ENCODE assay signal across 9 cellular contexts in the genomic region with DNA sequence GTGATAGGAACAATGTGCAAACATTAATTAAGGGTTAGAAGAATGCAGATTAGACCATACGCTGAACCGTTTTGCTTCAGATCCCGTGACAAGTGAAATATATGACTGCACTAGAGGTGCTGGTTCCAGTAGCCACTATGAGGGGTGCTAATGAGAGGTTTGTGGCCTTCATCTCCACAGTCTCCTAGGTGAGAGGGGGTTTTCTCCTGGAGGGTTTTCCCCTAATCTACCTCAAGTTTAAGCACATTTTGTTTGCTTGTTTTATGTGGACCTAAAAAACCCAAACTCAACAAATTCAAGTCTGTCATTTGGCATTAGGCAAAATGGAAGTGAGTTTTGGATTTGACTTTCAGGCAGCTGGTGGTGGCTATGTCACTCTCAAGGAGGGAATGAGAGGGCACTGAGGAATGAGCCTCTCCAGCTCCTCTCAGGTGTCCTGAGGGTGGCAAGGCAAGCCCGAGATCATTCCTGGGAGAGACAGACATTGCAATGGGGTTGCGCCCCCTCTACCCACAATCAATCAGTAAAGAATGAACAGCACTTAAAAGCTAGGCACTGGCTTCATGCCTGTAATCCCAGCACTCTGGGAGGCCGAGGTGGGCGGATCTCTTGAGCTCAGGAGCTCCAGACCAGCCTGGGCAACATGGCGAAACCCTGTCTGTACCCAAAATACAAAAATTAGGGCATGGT. TPM values are rescaled to one million over a fixed set of nuclear protein-coding genes. Genes with fewer than 3 reads are reported as not detected.
DNase-seq lines count a peak whose midpoint lies in the region; ATAC-seq and TF ChIP-seq lines count a peak whose summit lies in the region.
"Had no signal": no experiment of that assay in that cellular context is flagged by ENCODE, and none has a peak within 500 bp of the region (broad histone marks: within the 10 kb centered on the region; RNA-seq: fewer than 3 reads in every experiment).

No MANE protein-coding gene starts in this region.

- H2AFZ ChIP-seq in parathyroid adenoma: no peak overlapping the region

- H3K4me1 ChIP-seq in BLaER1: peaks cover 19% of the 10 kb centered on the region
- H3K4me1 ChIP-seq in body of pancreas: peaks cover 16% of the 10 kb centered on the region
- H3K4me1 ChIP-seq in parathyroid adenoma: peaks cover 2% of the 10 kb centered on the region

- no peaks in the 10 kb centered on the region for H3K9me3 ChIP-seq in BLaER1
- H3K9me3 ChIP-seq in body of pancreas: no peaks in the 10 kb centered on the region
- no peaks in the 10 kb centered on the region for H3K9me3 ChIP-seq in parathyroid adenoma (ENCODE audit: control insufficient read depth, low read length)

- ATAC-seq in body of pancreas: no peak
- no peak for ATAC-seq in HG03520 (IDR thresholded peaks at IDR 0.05; ENCODE audit: unreplicated experiment)

- WGBS in body of pancreas, 2 donors: 63 to 70% methylated on average over 7 to 8 of the region's 8 CpGs

- H3K9ac ChIP-seq in BLaER1 (peak overlapping the region; percentile 84; the same call in 1 of the 2 replicates), parathyroid adenoma (no peak overlapping the region)

- H3K27ac ChIP-seq in BLaER1 (no peak overlapping the region; the same call in 1 of the 2 replicates), body of pancreas (peak overlapping the region in 3 of 4 donors; percentile 93 to 98 (median 97)), parathyroid adenoma (peak overlapping the region; percentile 100)

- H3K36me3 ChIP-seq in BLaER1 (no peaks in the 10 kb centered on the region), body of pancreas (replicated peaks in 1 of 2; ENCODE audit: insufficient read depth in 1 of 2, low read depth in 2 of 2) (no peaks in the 10 kb centered on the region), parathyroid adenoma (ENCODE audit: control insufficient read depth, insufficient read depth, low read length) (no peaks in the 10 kb centered on the region)

- intact Hi-C loops in body of pancreas (cut with DNase I): loop anchor here (5.0 kb wide), 1 partner anchor 191 kb away; no protein-coding TSS in a partner anchor

- no peak for DNase-seq in Jurkat, Clone E6-1 (ENCODE audit: low read depth, low spot score)
- no peak for DNase-seq in body of pancreas
- DNase-seq in DMS153 treated with DMSO at 0.1 percent for 48 hours (lab: John Stamatoyannopoulos, UW; ENCODE audit: unreplicated experiment): no peak
- no peak for DNase-seq in DMS79 treated with DMSO at 0.1 percent for 48 hours (lab: John Stamatoyannopoulos, UW)
- no peak for DNase-seq in foreskin melanocyte

- H3K4me2 ChIP-seq in BLaER1 (peak overlapping the region; percentile 93), parathyroid adenoma (ENCODE audit: low read length) (peak overlapping the region; percentile 78)

- H4K20me1 ChIP-seq in BLaER1: no peaks in the 10 kb centered on the region

- TF ChIP-seq POLR2A in body of pancreas (IDR thresholded peaks at IDR 0.05): no peak

- TF ChIP-seq CTCF in body of pancreas (IDR thresholded peaks at IDR 0.05): no peak
- TF ChIP-seq CTCF in parathyroid adenoma (IDR thresholded peaks at IDR 0.05): no peak

- H3K4me3 ChIP-seq in BLaER1: peak overlapping the region; percentile 74
- peak overlapping the region; percentile 65 for H3K4me3 ChIP-seq in Jurkat, Clone E6-1 (ENCODE audit: low read length)
- no peak overlapping the region for H3K4me3 ChIP-seq in body of pancreas
- H3K4me3 ChIP-seq in parathyroid adenoma (ENCODE audit: low read depth, low read length): no peak overlapping the region

- H3K27me3 ChIP-seq in BLaER1 (no peaks in the 10 kb centered on the region), body of pancreas (no peaks in the 10 kb centered on the region), parathyroid adenoma (ENCODE audit: control insufficient read depth, insufficient read depth, low read length) (no peaks in the 10 kb centered on the region)

- no peaks in the 10 kb centered on the region for H3K79me2 ChIP-seq in parathyroid adenoma

RNA-seq across cellular contexts. Expression of a gene that starts 13.9 kb away (rescaled TPM):
- polyA plus RNA-seq in Jurkat, Clone E6-1 (2012; ENCODE audit: insufficient read depth, insufficient read length): 13.0 TPM
- 1 to 10 TPM; 2.0 to 2.9 TPM for total RNA-seq in body of pancreas

RNA-seq across cellular contexts. Expression of a gene that starts 50.3 kb away (rescaled TPM):
- not detected for polyA plus RNA-seq in Jurkat, Clone E6-1 (2012; ENCODE audit: insufficient read depth, insufficient read length)
- total RNA-seq in body of pancreas: 1 to 10 TPM in 1 of 2 donors, not detected in 1; 2.3 TPM
- polyA plus RNA-seq: BJ had no signal

Comparison
In these comparisons a context has a peak if more than half of its experiments do, and no peak if none do; other contexts are left out.
1. H3K4me3 ChIP-seq: peak in BLaER1 (single experiment) and Jurkat, Clone E6-1 (single experiment); none in body of pancreas (0 of 2) and parathyroid adenoma (single experiment).